In the genomic region with DNA sequence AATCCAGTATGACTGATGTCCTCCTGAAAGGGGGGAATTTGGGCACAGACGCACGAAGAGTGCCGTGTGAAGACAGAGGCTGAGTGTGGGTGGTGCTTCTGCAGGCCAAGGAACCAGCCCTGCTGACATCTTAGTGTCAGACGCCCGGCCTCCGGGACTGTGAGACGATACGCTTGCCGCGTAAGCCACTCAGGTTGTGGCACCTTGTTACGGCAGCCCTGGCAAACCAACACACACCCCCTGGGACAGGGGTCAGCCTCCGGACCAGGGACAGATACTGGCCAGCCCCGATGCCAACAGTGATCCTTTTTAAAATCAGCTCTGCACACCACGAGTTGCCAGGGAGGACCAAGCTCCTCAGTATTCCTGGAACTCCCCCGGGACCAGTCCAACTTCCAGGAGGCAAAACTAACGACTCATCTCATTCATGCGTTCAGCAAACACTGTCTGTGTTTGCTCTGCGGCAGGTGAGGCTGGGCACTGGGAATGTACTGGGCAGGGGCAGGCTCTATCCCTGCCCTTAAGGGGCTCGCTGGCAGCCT, we compare ENCODE assay signal across 1 cellular context.
A peak's percentile ranks its signal among the peaks of the same experiment; 100 is the strongest.
TF ChIP-seq lines count a peak whose summit lies in the region.

No MANE protein-coding gene starts in this region.

TF ChIP-seq in HepG2, 621 proteins besides CTCF, POLR2A, EP300 and RAD21 (continued from another document and continues in another):
- TF ChIP-seq MYPOP (CRISPR knock-in tag; IDR thresholded peaks at IDR 0.05) (no peak; the same call in 1 of the 2 replicates), KLF6 (CRISPR knock-in tag; IDR thresholded peaks at IDR 0.05) (no peak), SAP130 (CRISPR knock-in tag; IDR thresholded peaks at IDR 0.05; ENCODE audit: low read depth) (no peak), SOX13 (IDR thresholded peaks at IDR 0.05) (no peak), SOX13 (CRISPR knock-in tag; conservative IDR thresholded peaks at IDR 0.05 in 1 of 2, IDR thresholded peaks at IDR 0.05 in 1 of 2) (no peak), MED8 (CRISPR knock-in tag; IDR thresholded peaks at IDR 0.05; ENCODE audit: insufficient replicate concordance) (no peak), PHB2 (IDR thresholded peaks at IDR 0.05; ENCODE audit: partially characterized antibody) (no peak), ZFP36L2 (CRISPR knock-in tag; IDR thresholded peaks at IDR 0.05) (no peak), RARA (CRISPR knock-in tag; IDR thresholded peaks at IDR 0.05) (peak; percentile 34; the same call in 1 of the 2 replicates), GFI1 (CRISPR knock-in tag; IDR thresholded peaks at IDR 0.05; ENCODE audit: borderline replicate concordance) (no peak), ZFP37 (CRISPR knock-in tag; IDR thresholded peaks at IDR 0.05; ENCODE audit: borderline replicate concordance) (no peak), ZNF75D (CRISPR knock-in tag; IDR thresholded peaks at IDR 0.05; ENCODE audit: borderline replicate concordance) (no peak), ZFP36L1 (CRISPR knock-in tag; IDR thresholded peaks at IDR 0.05) (no peak), TP53 (CRISPR knock-in tag; conservative IDR thresholded peaks at IDR 0.05) (no peak), SNRNP70 (IDR thresholded peaks at IDR 0.05; ENCODE audit: low read depth, low read length) (no peak), ZNF343 (CRISPR knock-in tag; IDR thresholded peaks at IDR 0.05) (no peak), NFE2 (CRISPR knock-in tag; IDR thresholded peaks at IDR 0.05) (no peak), JARID2 (CRISPR knock-in tag; IDR thresholded peaks at IDR 0.05; ENCODE audit: insufficient replicate concordance) (no peak), TCF12 (IDR thresholded peaks at IDR 0.05) (no peak), TCF12 (CRISPR knock-in tag; IDR thresholded peaks at IDR 0.05) (no peak), E2F5 (CRISPR knock-in tag; conservative IDR thresholded peaks at IDR 0.05) (no peak), ZNF382 (CRISPR knock-in tag; IDR thresholded peaks at IDR 0.05; ENCODE audit: borderline replicate concordance) (no peak), ZBTB7B (CRISPR knock-in tag; IDR thresholded peaks at IDR 0.05) (0 out of 2 replicates have a peak, but pooled peaks have one; percentile 30), ZNF891 (CRISPR knock-in tag; IDR thresholded peaks at IDR 0.05) (0 out of 2 replicates have a peak, but pooled peaks have one; percentile 47), FOSL1 (CRISPR knock-in tag; IDR thresholded peaks at IDR 0.05; ENCODE audit: borderline replicate concordance) (no peak), ETV6 (CRISPR knock-in tag; conservative IDR thresholded peaks at IDR 0.05) (no peak), ZNF12 (CRISPR knock-in tag; IDR thresholded peaks at IDR 0.05) (no peak), NCOR1 (IDR thresholded peaks at IDR 0.05; ENCODE audit: borderline replicate concordance, low read length) (no peak), ZSCAN21 (CRISPR knock-in tag; IDR thresholded peaks at IDR 0.05; ENCODE audit: borderline replicate concordance) (peak; percentile 34; the same call in 1 of the 2 replicates), NR3C1 (CRISPR knock-in tag; IDR thresholded peaks at IDR 0.05) (no peak), ZNF30 (CRISPR knock-in tag; IDR thresholded peaks at IDR 0.05) (no peak), XRCC5 (optimal IDR thresholded peaks at IDR 0.05; ENCODE audit: low read length) (no peak), ZNF619 (CRISPR knock-in tag; IDR thresholded peaks at IDR 0.05) (no peak), PRPF4 (IDR thresholded peaks at IDR 0.05; ENCODE audit: low read depth, low read length, poor library complexity, severe bottlenecking) (no peak), ZBTB44 (CRISPR knock-in tag; IDR thresholded peaks at IDR 0.05) (no peak), ZNF263 (CRISPR knock-in tag; IDR thresholded peaks at IDR 0.05) (peak; percentile 20; the same call in 1 of the 2 replicates), AHR (CRISPR knock-in tag; IDR thresholded peaks at IDR 0.05) (no peak), ZNF674 (CRISPR knock-in tag; IDR thresholded peaks at IDR 0.05; ENCODE audit: low read depth) (no peak), ZNF501 (CRISPR knock-in tag; IDR thresholded peaks at IDR 0.05) (no peak), EHMT2 (IDR thresholded peaks at IDR 0.05; ENCODE audit: borderline replicate concordance, low read depth, low read length) (no peak), ARNTL (CRISPR knock-in tag; IDR thresholded peaks at IDR 0.05) (no peak), KAT7 (CRISPR knock-in tag; IDR thresholded peaks at IDR 0.05; ENCODE audit: borderline replicate concordance) (no peak), HOXA7 (CRISPR knock-in tag; IDR thresholded peaks at IDR 0.05) (no peak), RBM39 (IDR thresholded peaks at IDR 0.05; ENCODE audit: low read depth, low read length, poor library complexity, severe bottlenecking) (no peak), RFXAP (CRISPR knock-in tag; IDR thresholded peaks at IDR 0.05; ENCODE audit: borderline replicate concordance) (no peak), ZBTB1 (CRISPR knock-in tag; IDR thresholded peaks at IDR 0.05; ENCODE audit: borderline replicate concordance) (no peak), ZNF180 (CRISPR knock-in tag; IDR thresholded peaks at IDR 0.05; ENCODE audit: borderline replicate concordance, low read depth) (no peak), ZNF234 (CRISPR knock-in tag; conservative IDR thresholded peaks at IDR 0.05) (no peak), CCAR2 (optimal IDR thresholded peaks at IDR 0.05; ENCODE audit: low read depth, low read length) (no peak)
- TF ChIP-seq, protein P1, sequence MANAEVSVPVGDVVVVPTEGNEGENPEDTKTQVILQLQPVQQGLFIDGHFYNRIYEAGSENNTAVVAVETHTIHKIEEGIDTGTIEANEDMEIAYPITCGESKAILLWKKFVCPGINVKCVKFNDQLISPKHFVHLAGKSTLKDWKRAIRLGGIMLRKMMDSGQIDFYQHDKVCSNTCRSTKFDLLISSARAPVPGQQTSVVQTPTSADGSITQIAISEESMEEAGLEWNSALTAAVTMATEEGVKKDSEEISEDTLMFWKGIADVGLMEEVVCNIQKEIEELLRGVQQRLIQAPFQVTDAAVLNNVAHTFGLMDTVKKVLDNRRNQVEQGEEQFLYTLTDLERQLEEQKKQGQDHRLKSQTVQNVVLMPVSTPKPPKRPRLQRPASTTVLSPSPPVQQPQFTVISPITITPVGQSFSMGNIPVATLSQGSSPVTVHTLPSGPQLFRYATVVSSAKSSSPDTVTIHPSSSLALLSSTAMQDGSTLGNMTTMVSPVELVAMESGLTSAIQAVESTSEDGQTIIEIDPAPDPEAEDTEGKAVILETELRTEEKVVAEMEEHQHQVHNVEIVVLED (CRISPR knock-in tag; IDR thresholded peaks at IDR 0.05; ENCODE audit: borderline replicate concordance): no peak
- TF ChIP-seq, protein P2, sequence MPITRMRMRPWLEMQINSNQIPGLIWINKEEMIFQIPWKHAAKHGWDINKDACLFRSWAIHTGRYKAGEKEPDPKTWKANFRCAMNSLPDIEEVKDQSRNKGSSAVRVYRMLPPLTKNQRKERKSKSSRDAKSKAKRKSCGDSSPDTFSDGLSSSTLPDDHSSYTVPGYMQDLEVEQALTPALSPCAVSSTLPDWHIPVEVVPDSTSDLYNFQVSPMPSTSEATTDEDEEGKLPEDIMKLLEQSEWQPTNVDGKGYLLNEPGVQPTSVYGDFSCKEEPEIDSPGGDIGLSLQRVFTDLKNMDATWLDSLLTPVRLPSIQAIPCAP (CRISPR knock-in tag; IDR thresholded peaks at IDR 0.05; ENCODE audit: low read depth): no peak
- TF ChIP-seq, protein P3, sequence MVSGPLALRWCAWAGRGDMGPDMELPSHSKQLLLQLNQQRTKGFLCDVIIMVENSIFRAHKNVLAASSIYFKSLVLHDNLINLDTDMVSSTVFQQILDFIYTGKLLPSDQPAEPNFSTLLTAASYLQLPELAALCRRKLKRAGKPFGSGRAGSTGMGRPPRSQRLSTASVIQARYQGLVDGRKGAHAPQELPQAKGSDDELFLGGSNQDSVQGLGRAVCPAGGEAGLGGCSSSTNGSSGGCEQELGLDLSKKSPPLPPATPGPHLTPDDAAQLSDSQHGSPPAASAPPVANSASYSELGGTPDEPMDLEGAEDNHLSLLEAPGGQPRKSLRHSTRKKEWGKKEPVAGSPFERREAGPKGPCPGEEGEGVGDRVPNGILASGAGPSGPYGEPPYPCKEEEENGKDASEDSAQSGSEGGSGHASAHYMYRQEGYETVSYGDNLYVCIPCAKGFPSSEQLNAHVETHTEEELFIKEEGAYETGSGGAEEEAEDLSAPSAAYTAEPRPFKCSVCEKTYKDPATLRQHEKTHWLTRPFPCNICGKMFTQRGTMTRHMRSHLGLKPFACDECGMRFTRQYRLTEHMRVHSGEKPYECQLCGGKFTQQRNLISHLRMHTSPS (CRISPR knock-in tag; IDR thresholded peaks at IDR 0.05; ENCODE audit: low read depth): peak; percentile 85
- TF ChIP-seq, protein P4, sequence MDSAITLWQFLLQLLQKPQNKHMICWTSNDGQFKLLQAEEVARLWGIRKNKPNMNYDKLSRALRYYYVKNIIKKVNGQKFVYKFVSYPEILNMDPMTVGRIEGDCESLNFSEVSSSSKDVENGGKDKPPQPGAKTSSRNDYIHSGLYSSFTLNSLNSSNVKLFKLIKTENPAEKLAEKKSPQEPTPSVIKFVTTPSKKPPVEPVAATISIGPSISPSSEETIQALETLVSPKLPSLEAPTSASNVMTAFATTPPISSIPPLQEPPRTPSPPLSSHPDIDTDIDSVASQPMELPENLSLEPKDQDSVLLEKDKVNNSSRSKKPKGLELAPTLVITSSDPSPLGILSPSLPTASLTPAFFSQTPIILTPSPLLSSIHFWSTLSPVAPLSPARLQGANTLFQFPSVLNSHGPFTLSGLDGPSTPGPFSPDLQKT (CRISPR knock-in tag; IDR thresholded peaks at IDR 0.05; ENCODE audit: borderline replicate concordance): no peak
- TF ChIP-seq, protein P5, sequence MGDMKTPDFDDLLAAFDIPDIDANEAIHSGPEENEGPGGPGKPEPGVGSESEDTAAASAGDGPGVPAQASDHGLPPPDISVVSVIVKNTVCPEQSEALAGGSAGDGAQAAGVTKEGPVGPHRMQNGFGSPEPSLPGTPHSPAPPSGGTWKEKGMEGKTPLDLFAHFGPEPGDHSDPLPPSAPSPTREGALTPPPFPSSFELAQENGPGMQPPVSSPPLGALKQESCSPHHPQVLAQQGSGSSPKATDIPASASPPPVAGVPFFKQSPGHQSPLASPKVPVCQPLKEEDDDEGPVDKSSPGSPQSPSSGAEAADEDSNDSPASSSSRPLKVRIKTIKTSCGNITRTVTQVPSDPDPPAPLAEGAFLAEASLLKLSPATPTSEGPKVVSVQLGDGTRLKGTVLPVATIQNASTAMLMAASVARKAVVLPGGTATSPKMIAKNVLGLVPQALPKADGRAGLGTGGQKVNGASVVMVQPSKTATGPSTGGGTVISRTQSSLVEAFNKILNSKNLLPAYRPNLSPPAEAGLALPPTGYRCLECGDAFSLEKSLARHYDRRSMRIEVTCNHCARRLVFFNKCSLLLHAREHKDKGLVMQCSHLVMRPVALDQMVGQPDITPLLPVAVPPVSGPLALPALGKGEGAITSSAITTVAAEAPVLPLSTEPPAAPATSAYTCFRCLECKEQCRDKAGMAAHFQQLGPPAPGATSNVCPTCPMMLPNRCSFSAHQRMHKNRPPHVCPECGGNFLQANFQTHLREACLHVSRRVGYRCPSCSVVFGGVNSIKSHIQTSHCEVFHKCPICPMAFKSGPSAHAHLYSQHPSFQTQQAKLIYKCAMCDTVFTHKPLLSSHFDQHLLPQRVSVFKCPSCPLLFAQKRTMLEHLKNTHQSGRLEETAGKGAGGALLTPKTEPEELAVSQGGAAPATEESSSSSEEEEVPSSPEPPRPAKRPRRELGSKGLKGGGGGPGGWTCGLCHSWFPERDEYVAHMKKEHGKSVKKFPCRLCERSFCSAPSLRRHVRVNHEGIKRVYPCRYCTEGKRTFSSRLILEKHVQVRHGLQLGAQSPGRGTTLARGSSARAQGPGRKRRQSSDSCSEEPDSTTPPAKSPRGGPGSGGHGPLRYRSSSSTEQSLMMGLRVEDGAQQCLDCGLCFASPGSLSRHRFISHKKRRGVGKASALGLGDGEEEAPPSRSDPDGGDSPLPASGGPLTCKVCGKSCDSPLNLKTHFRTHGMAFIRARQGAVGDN (CRISPR knock-in tag; IDR thresholded peaks at IDR 0.05): peak; percentile 54
- TF ChIP-seq, protein P6, sequence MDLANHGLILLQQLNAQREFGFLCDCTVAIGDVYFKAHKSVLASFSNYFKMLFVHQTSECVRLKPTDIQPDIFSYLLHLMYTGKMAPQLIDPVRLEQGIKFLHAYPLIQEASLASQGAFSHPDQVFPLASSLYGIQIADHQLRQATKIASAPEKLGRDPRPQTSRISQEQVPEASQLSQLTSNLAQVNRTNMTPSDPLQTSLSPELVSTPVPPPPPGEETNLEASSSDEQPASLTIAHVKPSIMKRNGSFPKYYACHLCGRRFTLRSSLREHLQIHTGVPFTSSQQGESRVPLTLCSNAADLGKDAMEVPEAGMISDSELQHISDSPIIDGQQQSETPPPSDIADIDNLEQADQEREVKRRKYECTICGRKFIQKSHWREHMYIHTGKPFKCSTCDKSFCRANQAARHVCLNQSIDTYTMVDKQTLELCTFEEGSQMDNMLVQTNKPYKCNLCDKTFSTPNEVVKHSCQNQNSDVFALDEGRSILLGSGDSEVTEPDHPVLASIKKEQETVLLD (CRISPR knock-in tag; IDR thresholded peaks at IDR 0.05; ENCODE audit: low read depth): no peak
